Comparison of ENCODE assay signal across 25 cellular contexts in genomic region chr14:22908601-22909000, GRCh38. TPM values are rescaled to one million over a fixed set of nuclear protein-coding genes. Genes with fewer than 3 reads are reported as not detected.
DNase-seq lines count a peak whose midpoint lies in the region; ATAC-seq and TF ChIP-seq lines count a peak whose summit lies in the region.
"Had no signal": no experiment of that assay in that cellular context is flagged by ENCODE, and none has a peak within 500 bp of the region (broad histone marks: within the 10 kb centered on the region; RNA-seq: fewer than 3 reads in every experiment).

No MANE protein-coding gene starts in this region.

- TF ChIP-seq CTCF in fibroblast of villous mesenchyme (IDR thresholded peaks at IDR 0.05; ENCODE audit: insufficient read depth, low read depth, low read length): no peak
- no peak for TF ChIP-seq CTCF in GM13977 (IDR thresholded peaks at IDR 0.05; ENCODE audit: extremely low read depth, insufficient read depth, missing control alignments)

- H3K4me3 Mint-ChIP-seq in T-helper 1 cell treated with Interleukin-12 subunit alpha and Interleukin-12 subunit beta and Interleukin-4 antibody, amounts not matched to agents 30 μg/mL and 1 μg/mL, for 36 hours: no peak overlapping the region
- no peak overlapping the region for H3K4me3 Mint-ChIP-seq in T-helper 17 cell
- H3K4me3 Mint-ChIP-seq: GM23338 had no signal

- H3K9me3 Mint-ChIP-seq in T-helper 1 cell treated with Interleukin-12 subunit alpha and Interleukin-12 subunit beta and Interleukin-4 antibody, amounts not matched to agents 30 μg/mL and 1 μg/mL, for 36 hours: no peaks in the 10 kb centered on the region
- H3K9me3 Mint-ChIP-seq: GM23338 had no signal

- in situ Hi-C loops in GM13977 (cut with MboI; ENCODE audit: low pct_unique_long_range_greater_than_20kb, low sequenced_read_pairs, unreplicated experiment): no loop called here

- no peaks in the 10 kb centered on the region for H3K9me3 ChIP-seq in T-helper 17 cell (ENCODE audit: control insufficient read depth, low read length, poor library complexity, severe bottlenecking)
- no peaks in the 10 kb centered on the region for H3K9me3 ChIP-seq in thymus (ENCODE audit: control insufficient read depth)
- H3K9me3 ChIP-seq: BLaER1, esophagus squamous epithelium, heart left ventricle, right lobe of liver, upper lobe of left lung had no signal

- H3K27ac ChIP-seq in thymus (ENCODE audit: low read depth): peak overlapping the region; percentile 31
- H3K27ac ChIP-seq: esophagus squamous epithelium, parathyroid adenoma, right lobe of liver, upper lobe of left lung had no signal

- H3K4me1 Mint-ChIP-seq in T-helper 1 cell treated with Interleukin-12 subunit alpha and Interleukin-12 subunit beta and Interleukin-4 antibody, amounts not matched to agents 30 μg/mL and 1 μg/mL, for 36 hours (ENCODE audit: low read depth): peaks cover 3% of the 10 kb centered on the region
- H3K4me1 Mint-ChIP-seq in T-helper 17 cell: peaks cover 11% of the 10 kb centered on the region
- H3K4me1 Mint-ChIP-seq: GM23338 had no signal

- no peaks in the 10 kb centered on the region for H3K4me1 ChIP-seq in thymus (ENCODE audit: control insufficient read depth, insufficient read depth, low read length)
- H3K4me1 ChIP-seq: parathyroid adenoma had no signal

- 96% methylated on average over 8 of the region's 8 CpGs for WGBS in thymus

- H3K4me3 ChIP-seq in fibroblast of villous mesenchyme (ENCODE audit: low read depth, low read length): no peak overlapping the region
- H3K4me3 ChIP-seq in thymus (ENCODE audit: low read length): no peak overlapping the region
- H3K4me3 ChIP-seq: BLaER1, esophagus squamous epithelium, GM23338, heart left ventricle, right lobe of liver, upper lobe of left lung had no signal

- no peaks in the 10 kb centered on the region for H3K27me3 Mint-ChIP-seq in T-helper 1 cell treated with Interleukin-12 subunit alpha and Interleukin-12 subunit beta and Interleukin-4 antibody, amounts not matched to agents 30 μg/mL and 1 μg/mL, for 36 hours (ENCODE audit: low read depth)
- H3K27me3 Mint-ChIP-seq in T-helper 17 cell: no peaks in the 10 kb centered on the region

- peaks cover 45% of the 10 kb centered on the region for H3K36me3 Mint-ChIP-seq in T-helper 1 cell treated with Interleukin-12 subunit alpha and Interleukin-12 subunit beta and Interleukin-4 antibody, amounts not matched to agents 30 μg/mL and 1 μg/mL, for 36 hours (ENCODE audit: low read depth)
- H3K36me3 Mint-ChIP-seq in T-helper 17 cell (ENCODE audit: low read depth): peaks cover 14% of the 10 kb centered on the region

- DNase-seq in T-helper 1 cell (no peak), T-helper 17 cell (no peak), fibroblast of villous mesenchyme (ENCODE audit: low read depth) (peak; percentile 84), HuH-7 (ENCODE audit: low spot score) (no peak), GM13977 (ENCODE audit: low spot score) (no peak)
- DNase-seq in effector CD4-positive, alpha-beta T cell: no peak
- DNase-seq: 8988T; activated CD4-positive, alpha-beta T cell treated with anti-CD3 and anti-CD28 coated beads, Interleukin-2, amount 50 U/mL, for 1 hour; activated CD8-positive, alpha-beta memory T cell treated with anti-CD3 and anti-CD28 coated beads, Interleukin-2, amount 50 U/mL, for 48 hours; caudate nucleus; effector CD8-positive, alpha-beta T cell; esophagus squamous epithelium; heart left ventricle; NCI-H1436; NCI-H2171; NCI-H69; right lobe of liver; stimulated activated naive CD8-positive, alpha-beta T cell treated with anti-CD3 and anti-CD28 coated beads, Interleukin-15, Interleukin-2, amounts not matched to agents 100 U/mL and 50 U/mL, for 24 hours; upper lobe of left lung had no signal

- H3K27me3 ChIP-seq in thymus (ENCODE audit: control insufficient read depth, insufficient read depth): no peaks in the 10 kb centered on the region
- H3K27me3 ChIP-seq: BLaER1, esophagus squamous epithelium, heart left ventricle, right lobe of liver, upper lobe of left lung had no signal

- peak overlapping the region; percentile 50 for H3K27ac Mint-ChIP-seq in T-helper 1 cell treated with Interleukin-12 subunit alpha and Interleukin-12 subunit beta and Interleukin-4 antibody, amounts not matched to agents 30 μg/mL and 1 μg/mL, for 36 hours
- peak overlapping the region; percentile 39 for H3K27ac Mint-ChIP-seq in T-helper 17 cell
- H3K27ac Mint-ChIP-seq: GM23338 had no signal

- peaks cover 65% of the 10 kb centered on the region for H3K36me3 ChIP-seq in thymus (ENCODE audit: control insufficient read depth, insufficient read depth)

- no peak for ATAC-seq in T-helper 17 cell
- ATAC-seq: GM23338; heart left ventricle; stimulated activated naive CD8-positive, alpha-beta T cell treated with anti-CD3 and anti-CD28 coated beads, Interleukin-15, Interleukin-2, amounts not matched to agents 100 U/mL and 50 U/mL, for 24 hours had no signal

RNA-seq across cellular contexts. Expression of gene RBM23, which starts 10.3 kb away (rescaled TPM):
- total RNA-seq in T-helper 17 cell (10 to 100 TPM; 77.3 to 88.9 TPM), fibroblast of villous mesenchyme (60.9 and 68.6 TPM in 2 replicates)
- 41.8 TPM for polyA plus RNA-seq in thymus

RNA-seq across cellular contexts. Expression of gene PRMT5, which starts 20.6 kb away (rescaled TPM):
- total RNA-seq in T-helper 17 cell: 10 to 100 TPM; 22.8 to 33.9 TPM
- total RNA-seq in fibroblast of villous mesenchyme: 56.7 and 82.5 TPM in 2 replicates
- polyA plus RNA-seq in thymus: 31.8 TPM

RNA-seq across cellular contexts. Expression of gene REM2, which starts 25.6 kb away (rescaled TPM):
- total RNA-seq in T-helper 17 cell (1 to 10 TPM; 7.2 to 8.7 TPM), fibroblast of villous mesenchyme (under 0.01 and 0.43 TPM in 2 replicates)
- polyA plus RNA-seq in thymus: 3.2 TPM
- total RNA-seq: HT1080 had no signal

RNA-seq across cellular contexts. Expression of gene LRP10, which starts 37.1 kb away (rescaled TPM):
- total RNA-seq in T-helper 17 cell (10 to 100 TPM; 76.9 to 84.5 TPM), fibroblast of villous mesenchyme (104 and 108 TPM in 2 replicates)
- polyA plus RNA-seq in thymus: 18.6 TPM

RNA-seq across cellular contexts. Expression of gene HAUS4, which starts 48.3 kb away (rescaled TPM):
- total RNA-seq in T-helper 17 cell: 10 to 100 TPM; 19.5 to 25.9 TPM
- 29.8 and 46.7 TPM in 2 replicates for total RNA-seq in fibroblast of villous mesenchyme
- polyA plus RNA-seq in thymus: 30.5 TPM
